ENCODE assay signal across 8 cellular contexts in genomic region chr14:21525995-21526671, GRCh38. TPM values are rescaled to one million over a fixed set of nuclear protein-coding genes. Genes with fewer than 3 reads are reported as not detected.
DNase-seq lines count a peak whose midpoint lies in the region; ATAC-seq and TF ChIP-seq lines count a peak whose summit lies in the region.

SALL2 (minus strand) TSS chr14:21526346; CDS start chr14:21526127, 219 bp downstream.

- peak within 1 kb of the TSS; percentile 94 for H2AFZ ChIP-seq in DND-41 (ENCODE audit: low read depth, low read length)

- H3K27me3 ChIP-seq in DND-41 (ENCODE audit: insufficient read depth, low read length, poor library complexity) (no peaks in the 10 kb centered on the region), upper lobe of left lung (no peaks in the 10 kb centered on the region)

- no peak for TF ChIP-seq EP300 in upper lobe of left lung (IDR thresholded peaks at IDR 0.05)

- TF ChIP-seq CTCF in DND-41 (IDR thresholded peaks at IDR 0.05; ENCODE audit: borderline replicate concordance, extremely low read depth, low read length, poor library complexity, severe bottlenecking) (no peak), upper lobe of left lung (IDR thresholded peaks at IDR 0.05) (no peak)

- WGBS in upper lobe of left lung, 2 donors, result 0 to 1% methylated on average over 25 to 41 of the region's 42 CpGs

- peaks cover 5% of the 10 kb centered on the region for H3K79me2 ChIP-seq in DND-41 (ENCODE audit: insufficient read depth, low read length)

- H3K4me3 ChIP-seq in DND-41 (ENCODE audit: low read depth in 1 of 2, low read length in 2 of 2) (peak within 1 kb of the TSS; percentile 69 to 88; a peak in 3 of 4 replicates), upper lobe of left lung (peak within 1 kb of the TSS; percentile 39 to 90 (median 73))

- no peaks in the 10 kb centered on the region for H4K20me1 ChIP-seq in DND-41 (ENCODE audit: insufficient read depth, low read length)

- intact Hi-C loops in left ventricle myocardium superior (cut with micrococcal nuclease) (no loop called here), posterior vena cava (cut with DNase I) (no loop called here)

- peak within 1 kb of the TSS; percentile 74 for H3K27ac ChIP-seq in DND-41 (ENCODE audit: low read length)
- H3K27ac ChIP-seq in KOPT-K1 (ENCODE audit: low read depth, low read length, poor library complexity, severe bottlenecking), result peak within 1 kb of the TSS; percentile 65
- peak within 1 kb of the TSS; percentile 65 to 78 (median 72) for H3K27ac ChIP-seq in upper lobe of left lung

- H3K36me3 ChIP-seq in DND-41 (ENCODE audit: insufficient read depth, low read length), result peaks cover 8% of the 10 kb centered on the region
- H3K36me3 ChIP-seq in KOPT-K1 (ENCODE audit: insufficient read depth, low read length), result peaks cover 3% of the 10 kb centered on the region; the same call in 1 of the 2 replicates
- H3K36me3 ChIP-seq in upper lobe of left lung, result no peaks in the 10 kb centered on the region

- H3K4me1 ChIP-seq in DND-41 (ENCODE audit: insufficient read depth, low read length), result peaks cover 16% of the 10 kb centered on the region
- peaks cover 3 to 26% (median 15%) of the 10 kb centered on the region in 4 donors for H3K4me1 ChIP-seq in upper lobe of left lung

- TF ChIP-seq POLR2A in upper lobe of left lung (IDR thresholded peaks at IDR 0.05), result peak in 1 of 4 donors; percentile 34

- DNase-seq in DND-41 (peak; percentile 93), amniotic epithelial cell (ENCODE audit: low read depth) (peak; percentile 82), left ventricle myocardium superior (peak; percentile 78), posterior vena cava (ENCODE audit: low spot score) (peak; percentile 82), upper lobe of left lung (peak; percentile 85 to 88), KG1 (lab: John Stamatoyannopoulos, UW) (no peak)

- peak within 1 kb of the TSS; percentile 82 for H3K4me2 ChIP-seq in DND-41 (ENCODE audit: insufficient read depth, low read length)

- H3K9me3 ChIP-seq in DND-41 (ENCODE audit: insufficient read depth, low read length, severe bottlenecking) (no peaks in the 10 kb centered on the region), KOPT-K1 (ENCODE audit: insufficient read depth, low read length, poor library complexity, severe bottlenecking) (no peaks in the 10 kb centered on the region), upper lobe of left lung (no peaks in the 10 kb centered on the region)

- peak within 1 kb of the TSS; percentile 75 for H3K9ac ChIP-seq in DND-41 (ENCODE audit: low read depth, low read length)

- peak; percentile 94 for ATAC-seq in DND-41 (ENCODE audit: insufficient read depth, low read depth)
- ATAC-seq in SK-N-SH treated with all-trans-retinoic acid at 6 μM for 48 hours, result peak; percentile 95
- ATAC-seq in left ventricle myocardium superior, result peak; percentile 97
- ATAC-seq in upper lobe of left lung (ENCODE audit: low FRiP score in 2 of 2), result peak; percentile 84 to 93

TF ChIP-seq in SK-N-SH treated with all-trans-retinoic acid at 6 μM for 48 hours, 23 proteins besides CTCF, POLR2A, EP300 and RAD21:
- TF ChIP-seq TOX (CRISPR knock-in tag; IDR thresholded peaks at IDR 0.05; ENCODE audit: borderline replicate concordance) (no peak), PPARA (CRISPR knock-in tag; IDR thresholded peaks at IDR 0.05; ENCODE audit: borderline replicate concordance) (no peak), SNAI2 (CRISPR knock-in tag; IDR thresholded peaks at IDR 0.05) (no peak), ESRRG (CRISPR knock-in tag; IDR thresholded peaks at IDR 0.05) (no peak), ARNTL (CRISPR knock-in tag; IDR thresholded peaks at IDR 0.05; ENCODE audit: borderline replicate concordance, low read depth) (no peak), ZFP30 (CRISPR knock-in tag; IDR thresholded peaks at IDR 0.05) (no peak), CREB5 (CRISPR knock-in tag; IDR thresholded peaks at IDR 0.05; ENCODE audit: low read depth) (no peak), GLIS3 (CRISPR knock-in tag; IDR thresholded peaks at IDR 0.05) (no peak), ZNF70 (CRISPR knock-in tag; IDR thresholded peaks at IDR 0.05) (no peak), ZNF8 (CRISPR knock-in tag; IDR thresholded peaks at IDR 0.05) (no peak), TSHZ2 (CRISPR knock-in tag; IDR thresholded peaks at IDR 0.05) (no peak), BACH2 (CRISPR knock-in tag; IDR thresholded peaks at IDR 0.05; ENCODE audit: borderline replicate concordance) (no peak), OSR1 (CRISPR knock-in tag; IDR thresholded peaks at IDR 0.05) (no peak), ZC3H10 (CRISPR knock-in tag; IDR thresholded peaks at IDR 0.05) (no peak), ZNF565 (CRISPR knock-in tag; conservative IDR thresholded peaks at IDR 0.05; ENCODE audit: low read depth) (no peak), ISL1 (CRISPR knock-in tag; IDR thresholded peaks at IDR 0.05) (no peak), CSRNP3 (CRISPR knock-in tag; IDR thresholded peaks at IDR 0.05) (no peak), TCF4 (CRISPR knock-in tag; IDR thresholded peaks at IDR 0.05; ENCODE audit: borderline replicate concordance) (no peak)

RNA-seq across cellular contexts. Expression of gene SALL2, which starts in this region (rescaled TPM):
- total RNA-seq in left ventricle myocardium superior (4.2 TPM), posterior vena cava (1 to 10 TPM; 6.2 to 7.1 TPM), upper lobe of left lung (10 to 100 TPM in 2 of 6 donors, 1 to 10 TPM in 4; 5.5 to 12.2 (median 8.0) TPM)
